2 cellular contexts compared by ENCODE assay signal in the genomic region with DNA sequence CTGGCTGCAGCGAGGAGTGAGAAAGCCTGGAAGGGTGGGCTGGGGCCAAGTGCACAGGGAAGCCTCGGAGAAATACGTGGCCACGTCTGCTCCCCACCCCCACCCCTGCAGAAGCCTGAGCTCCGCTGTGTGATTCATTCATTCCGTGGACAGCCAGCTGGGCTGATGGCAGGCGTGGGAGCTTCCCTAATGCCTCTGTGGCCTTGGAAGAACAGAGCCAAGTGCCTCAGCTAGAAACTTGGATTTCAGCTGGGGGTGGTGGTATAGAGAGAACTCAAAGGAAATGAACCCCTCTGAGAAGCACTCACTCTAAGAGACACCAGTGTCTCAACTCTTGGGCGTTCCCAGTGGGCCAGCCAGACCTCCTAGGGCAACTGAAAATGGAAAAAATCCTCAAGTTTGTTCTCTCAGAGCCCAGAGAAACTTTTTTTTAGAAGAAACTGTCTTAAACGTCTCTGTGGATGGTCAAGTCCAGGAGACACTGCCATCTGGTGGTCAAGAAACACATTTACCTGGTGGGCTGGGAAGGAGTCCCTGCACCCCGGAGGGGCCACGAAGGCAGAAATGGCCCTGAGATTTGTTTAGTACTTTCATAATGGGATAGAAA.
TF ChIP-seq lines count a peak whose summit lies in the region.

No MANE protein-coding gene starts in this region.

TF ChIP-seq in HCT116, 20 proteins besides CTCF, POLR2A, EP300 and RAD21:
- no peak for TF ChIP-seq SP1 (IDR thresholded peaks at IDR 0.05; ENCODE audit: low read depth)
- TF ChIP-seq POLR2AphosphoS5 (IDR thresholded peaks at IDR 0.05; ENCODE audit: low read depth, low read length), result no peak
- peak; percentile 9 for TF ChIP-seq YY1 (IDR thresholded peaks at IDR 0.05; ENCODE audit: extremely low read depth, insufficient replicate concordance, low read depth, low read length)

TF ChIP-seq in HepG2, 621 proteins besides CTCF, POLR2A, EP300 and RAD21:
- TF ChIP-seq ZNF790 (CRISPR knock-in tag; IDR thresholded peaks at IDR 0.05; ENCODE audit: borderline replicate concordance), result no peak
- TF ChIP-seq ZNF205 (CRISPR knock-in tag; IDR thresholded peaks at IDR 0.05), result no peak
- no peak for TF ChIP-seq ZNF34 (CRISPR knock-in tag; IDR thresholded peaks at IDR 0.05; ENCODE audit: borderline replicate concordance)
- no peak for TF ChIP-seq ARNT (IDR thresholded peaks at IDR 0.05)
- no peak for TF ChIP-seq DMAP1 (CRISPR knock-in tag; IDR thresholded peaks at IDR 0.05)
- peak; percentile 41 for TF ChIP-seq XRCC5 (optimal IDR thresholded peaks at IDR 0.05; ENCODE audit: low read length)
- TF ChIP-seq, protein P1, sequence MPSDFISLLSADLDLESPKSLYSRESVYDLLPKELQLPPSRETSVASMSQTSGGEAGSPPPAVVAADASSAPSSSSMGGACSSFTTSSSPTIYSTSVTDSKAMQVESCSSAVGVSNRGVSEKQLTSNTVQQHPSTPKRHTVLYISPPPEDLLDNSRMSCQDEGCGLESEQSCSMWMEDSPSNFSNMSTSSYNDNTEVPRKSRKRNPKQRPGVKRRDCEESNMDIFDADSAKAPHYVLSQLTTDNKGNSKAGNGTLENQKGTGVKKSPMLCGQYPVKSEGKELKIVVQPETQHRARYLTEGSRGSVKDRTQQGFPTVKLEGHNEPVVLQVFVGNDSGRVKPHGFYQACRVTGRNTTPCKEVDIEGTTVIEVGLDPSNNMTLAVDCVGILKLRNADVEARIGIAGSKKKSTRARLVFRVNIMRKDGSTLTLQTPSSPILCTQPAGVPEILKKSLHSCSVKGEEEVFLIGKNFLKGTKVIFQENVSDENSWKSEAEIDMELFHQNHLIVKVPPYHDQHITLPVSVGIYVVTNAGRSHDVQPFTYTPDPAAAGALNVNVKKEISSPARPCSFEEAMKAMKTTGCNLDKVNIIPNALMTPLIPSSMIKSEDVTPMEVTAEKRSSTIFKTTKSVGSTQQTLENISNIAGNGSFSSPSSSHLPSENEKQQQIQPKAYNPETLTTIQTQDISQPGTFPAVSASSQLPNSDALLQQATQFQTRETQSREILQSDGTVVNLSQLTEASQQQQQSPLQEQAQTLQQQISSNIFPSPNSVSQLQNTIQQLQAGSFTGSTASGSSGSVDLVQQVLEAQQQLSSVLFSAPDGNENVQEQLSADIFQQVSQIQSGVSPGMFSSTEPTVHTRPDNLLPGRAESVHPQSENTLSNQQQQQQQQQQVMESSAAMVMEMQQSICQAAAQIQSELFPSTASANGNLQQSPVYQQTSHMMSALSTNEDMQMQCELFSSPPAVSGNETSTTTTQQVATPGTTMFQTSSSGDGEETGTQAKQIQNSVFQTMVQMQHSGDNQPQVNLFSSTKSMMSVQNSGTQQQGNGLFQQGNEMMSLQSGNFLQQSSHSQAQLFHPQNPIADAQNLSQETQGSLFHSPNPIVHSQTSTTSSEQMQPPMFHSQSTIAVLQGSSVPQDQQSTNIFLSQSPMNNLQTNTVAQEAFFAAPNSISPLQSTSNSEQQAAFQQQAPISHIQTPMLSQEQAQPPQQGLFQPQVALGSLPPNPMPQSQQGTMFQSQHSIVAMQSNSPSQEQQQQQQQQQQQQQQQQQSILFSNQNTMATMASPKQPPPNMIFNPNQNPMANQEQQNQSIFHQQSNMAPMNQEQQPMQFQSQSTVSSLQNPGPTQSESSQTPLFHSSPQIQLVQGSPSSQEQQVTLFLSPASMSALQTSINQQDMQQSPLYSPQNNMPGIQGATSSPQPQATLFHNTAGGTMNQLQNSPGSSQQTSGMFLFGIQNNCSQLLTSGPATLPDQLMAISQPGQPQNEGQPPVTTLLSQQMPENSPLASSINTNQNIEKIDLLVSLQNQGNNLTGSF (CRISPR knock-in tag; IDR thresholded peaks at IDR 0.05), result no peak
- TF ChIP-seq ARNT2 (CRISPR knock-in tag; IDR thresholded peaks at IDR 0.05; ENCODE audit: low read depth), result 0 out of 2 replicates have a peak, but pooled peaks have one; percentile 27
- TF ChIP-seq KDM2A (CRISPR knock-in tag; IDR thresholded peaks at IDR 0.05; ENCODE audit: borderline replicate concordance, low read depth), result no peak
- peak; percentile 72 for TF ChIP-seq SMC3 (IDR thresholded peaks at IDR 0.05; ENCODE audit: low read length)
- TF ChIP-seq NFE2L1 (CRISPR knock-in tag; IDR thresholded peaks at IDR 0.05; ENCODE audit: borderline replicate concordance), result no peak
- peak; percentile 60 for TF ChIP-seq STAG1 (CRISPR knock-in tag; IDR thresholded peaks at IDR 0.05)
